ENCODE assay signal across 1 cellular context in the genomic region with DNA sequence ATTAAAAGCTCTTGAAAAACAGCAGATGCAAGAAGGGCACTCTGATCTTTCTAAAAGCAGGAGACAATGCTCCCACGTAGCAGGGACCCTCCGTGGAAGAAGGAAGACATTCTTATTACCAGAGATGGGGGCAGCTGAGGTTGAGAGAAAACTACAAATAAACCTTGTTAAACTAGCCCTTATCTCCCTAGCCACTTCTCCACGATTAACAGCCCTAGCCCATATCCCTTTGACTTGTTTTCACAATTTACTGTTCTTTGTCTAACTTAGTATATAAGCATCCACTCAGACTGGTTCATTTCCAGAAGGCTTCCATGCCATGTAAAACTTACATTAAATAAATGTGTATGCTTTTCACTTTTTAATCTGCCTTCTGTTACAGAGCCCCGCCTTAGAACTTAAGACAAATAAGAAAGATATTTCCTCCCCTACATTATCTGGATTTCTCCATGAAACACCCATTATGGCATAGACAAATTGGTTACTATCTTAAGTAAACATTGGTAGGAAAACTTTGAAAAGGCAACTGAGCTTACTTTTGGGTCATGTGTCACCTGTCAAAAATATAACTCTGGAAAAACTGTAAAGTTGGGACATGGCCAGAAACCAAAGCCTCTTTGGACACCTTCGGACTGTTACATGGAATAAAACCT.
TF ChIP-seq lines count a peak whose summit lies in the region.

No MANE protein-coding gene starts in this region.

TF ChIP-seq in K562, 482 proteins besides CTCF, POLR2A, EP300 and RAD21 (continues in another document):
- TF ChIP-seq HOMEZ (CRISPR knock-in tag; IDR thresholded peaks at IDR 0.05) (no peak), ZNF174 (CRISPR knock-in tag; IDR thresholded peaks at IDR 0.05) (no peak), FOXA1 (IDR thresholded peaks at IDR 0.05; ENCODE audit: borderline replicate concordance) (no peak), RBFOX2 (IDR thresholded peaks at IDR 0.05; ENCODE audit: low read depth, low read length) (no peak), STAG1 (CRISPR knock-in tag; IDR thresholded peaks at IDR 0.05; ENCODE audit: borderline replicate concordance) (no peak), KDM1A (IDR thresholded peaks at IDR 0.05) (0 out of 4 replicates have a peak, but pooled peaks of 1 of the 2 experiments have one; percentile 26), CBX3 (IDR thresholded peaks at IDR 0.05; ENCODE audit: borderline replicate concordance in 1 of 2, low read length in 2 of 2) (no peak), ZBTB33 (CRISPR knock-in tag; IDR thresholded peaks at IDR 0.05) (no peak), SOX6 (IDR thresholded peaks at IDR 0.05) (peak; percentile 58; the same call in 1 of the 2 replicates), CBFA2T2 (conservative IDR thresholded peaks at IDR 0.05) (peak; percentile 24; the same call in 1 of the 2 replicates), ETV6 (IDR thresholded peaks at IDR 0.05; ENCODE audit: borderline replicate concordance in 1 of 2, low read depth in 2 of 2, low read length in 1 of 2) (no peak), ETV6 (CRISPR knock-in tag; IDR thresholded peaks at IDR 0.05; ENCODE audit: borderline replicate concordance) (no peak), ESRRB (CRISPR knock-in tag; IDR thresholded peaks at IDR 0.05; ENCODE audit: borderline replicate concordance) (no peak), NCOA6 (IDR thresholded peaks at IDR 0.05) (no peak), ZNF764 (CRISPR knock-in tag; IDR thresholded peaks at IDR 0.05; ENCODE audit: low read depth) (no peak), STAT5B (CRISPR knock-in tag; IDR thresholded peaks at IDR 0.05) (no peak), ZHX1 (conservative IDR thresholded peaks at IDR 0.05; ENCODE audit: low read length) (no peak), USF2 (CRISPR knock-in tag; IDR thresholded peaks at IDR 0.05) (no peak), TGIF2 (CRISPR knock-in tag; IDR thresholded peaks at IDR 0.05) (no peak), ARID1B (IDR thresholded peaks at IDR 0.05) (peak; percentile 59), SRSF3 (IDR thresholded peaks at IDR 0.05; ENCODE audit: insufficient read depth, low read length) (no peak), TBP (optimal IDR thresholded peaks at IDR 0.05; ENCODE audit: low read depth, low read length) (no peak), NONO (IDR thresholded peaks at IDR 0.05; ENCODE audit: low read depth in 2 of 2, low read length in 1 of 2) (no peak), ZNF785 (CRISPR knock-in tag; IDR thresholded peaks at IDR 0.05) (no peak), ZBED1 (IDR thresholded peaks at IDR 0.05) (no peak), HNRNPH1 (optimal IDR thresholded peaks at IDR 0.05; ENCODE audit: low read depth, low read length) (no peak), VEZF1 (CRISPR knock-in tag; IDR thresholded peaks at IDR 0.05) (no peak), MTA3 (IDR thresholded peaks at IDR 0.05; ENCODE audit: borderline replicate concordance) (no peak), ELF4 (CRISPR knock-in tag; IDR thresholded peaks at IDR 0.05) (no peak), FOXA3 (CRISPR knock-in tag; conservative IDR thresholded peaks at IDR 0.05 in 1 of 2, IDR thresholded peaks at IDR 0.05 in 1 of 2) (peak in 1 of 2 experiments; percentile 85; a peak in 2 of 4 replicates), TAL1 (IDR thresholded peaks at IDR 0.05) (0 out of 2 replicates have a peak, but pooled peaks have one; percentile 20), UBTF (IDR thresholded peaks at IDR 0.05; ENCODE audit: borderline replicate concordance in 1 of 2, low read depth in 2 of 2, low read length in 2 of 2) (no peak)
- TF ChIP-seq, protein P1, sequence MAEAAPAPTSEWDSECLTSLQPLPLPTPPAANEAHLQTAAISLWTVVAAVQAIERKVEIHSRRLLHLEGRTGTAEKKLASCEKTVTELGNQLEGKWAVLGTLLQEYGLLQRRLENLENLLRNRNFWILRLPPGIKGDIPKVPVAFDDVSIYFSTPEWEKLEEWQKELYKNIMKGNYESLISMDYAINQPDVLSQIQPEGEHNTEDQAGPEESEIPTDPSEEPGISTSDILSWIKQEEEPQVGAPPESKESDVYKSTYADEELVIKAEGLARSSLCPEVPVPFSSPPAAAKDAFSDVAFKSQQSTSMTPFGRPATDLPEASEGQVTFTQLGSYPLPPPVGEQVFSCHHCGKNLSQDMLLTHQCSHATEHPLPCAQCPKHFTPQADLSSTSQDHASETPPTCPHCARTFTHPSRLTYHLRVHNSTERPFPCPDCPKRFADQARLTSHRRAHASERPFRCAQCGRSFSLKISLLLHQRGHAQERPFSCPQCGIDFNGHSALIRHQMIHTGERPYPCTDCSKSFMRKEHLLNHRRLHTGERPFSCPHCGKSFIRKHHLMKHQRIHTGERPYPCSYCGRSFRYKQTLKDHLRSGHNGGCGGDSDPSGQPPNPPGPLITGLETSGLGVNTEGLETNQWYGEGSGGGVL (CRISPR knock-in tag; IDR thresholded peaks at IDR 0.05) = no peak
- TF ChIP-seq, protein P2, sequence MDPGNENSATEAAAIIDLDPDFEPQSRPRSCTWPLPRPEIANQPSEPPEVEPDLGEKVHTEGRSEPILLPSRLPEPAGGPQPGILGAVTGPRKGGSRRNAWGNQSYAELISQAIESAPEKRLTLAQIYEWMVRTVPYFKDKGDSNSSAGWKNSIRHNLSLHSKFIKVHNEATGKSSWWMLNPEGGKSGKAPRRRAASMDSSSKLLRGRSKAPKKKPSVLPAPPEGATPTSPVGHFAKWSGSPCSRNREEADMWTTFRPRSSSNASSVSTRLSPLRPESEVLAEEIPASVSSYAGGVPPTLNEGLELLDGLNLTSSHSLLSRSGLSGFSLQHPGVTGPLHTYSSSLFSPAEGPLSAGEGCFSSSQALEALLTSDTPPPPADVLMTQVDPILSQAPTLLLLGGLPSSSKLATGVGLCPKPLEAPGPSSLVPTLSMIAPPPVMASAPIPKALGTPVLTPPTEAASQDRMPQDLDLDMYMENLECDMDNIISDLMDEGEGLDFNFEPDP (CRISPR knock-in tag; IDR thresholded peaks at IDR 0.05) = no peak
- TF ChIP-seq, protein P3, sequence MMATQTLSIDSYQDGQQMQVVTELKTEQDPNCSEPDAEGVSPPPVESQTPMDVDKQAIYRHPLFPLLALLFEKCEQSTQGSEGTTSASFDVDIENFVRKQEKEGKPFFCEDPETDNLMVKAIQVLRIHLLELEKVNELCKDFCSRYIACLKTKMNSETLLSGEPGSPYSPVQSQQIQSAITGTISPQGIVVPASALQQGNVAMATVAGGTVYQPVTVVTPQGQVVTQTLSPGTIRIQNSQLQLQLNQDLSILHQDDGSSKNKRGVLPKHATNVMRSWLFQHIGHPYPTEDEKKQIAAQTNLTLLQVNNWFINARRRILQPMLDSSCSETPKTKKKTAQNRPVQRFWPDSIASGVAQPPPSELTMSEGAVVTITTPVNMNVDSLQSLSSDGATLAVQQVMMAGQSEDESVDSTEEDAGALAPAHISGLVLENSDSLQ (IDR thresholded peaks at IDR 0.05) = peak; percentile 45; the same call in 1 of the 2 replicates
- TF ChIP-seq, protein P4, sequence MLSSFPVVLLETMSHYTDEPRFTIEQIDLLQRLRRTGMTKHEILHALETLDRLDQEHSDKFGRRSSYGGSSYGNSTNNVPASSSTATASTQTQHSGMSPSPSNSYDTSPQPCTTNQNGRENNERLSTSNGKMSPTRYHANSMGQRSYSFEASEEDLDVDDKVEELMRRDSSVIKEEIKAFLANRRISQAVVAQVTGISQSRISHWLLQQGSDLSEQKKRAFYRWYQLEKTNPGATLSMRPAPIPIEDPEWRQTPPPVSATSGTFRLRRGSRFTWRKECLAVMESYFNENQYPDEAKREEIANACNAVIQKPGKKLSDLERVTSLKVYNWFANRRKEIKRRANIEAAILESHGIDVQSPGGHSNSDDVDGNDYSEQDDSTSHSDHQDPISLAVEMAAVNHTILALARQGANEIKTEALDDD (IDR thresholded peaks at IDR 0.05) = peak; percentile 93
